1 cellular context compared by ENCODE assay signal in the genomic region with DNA sequence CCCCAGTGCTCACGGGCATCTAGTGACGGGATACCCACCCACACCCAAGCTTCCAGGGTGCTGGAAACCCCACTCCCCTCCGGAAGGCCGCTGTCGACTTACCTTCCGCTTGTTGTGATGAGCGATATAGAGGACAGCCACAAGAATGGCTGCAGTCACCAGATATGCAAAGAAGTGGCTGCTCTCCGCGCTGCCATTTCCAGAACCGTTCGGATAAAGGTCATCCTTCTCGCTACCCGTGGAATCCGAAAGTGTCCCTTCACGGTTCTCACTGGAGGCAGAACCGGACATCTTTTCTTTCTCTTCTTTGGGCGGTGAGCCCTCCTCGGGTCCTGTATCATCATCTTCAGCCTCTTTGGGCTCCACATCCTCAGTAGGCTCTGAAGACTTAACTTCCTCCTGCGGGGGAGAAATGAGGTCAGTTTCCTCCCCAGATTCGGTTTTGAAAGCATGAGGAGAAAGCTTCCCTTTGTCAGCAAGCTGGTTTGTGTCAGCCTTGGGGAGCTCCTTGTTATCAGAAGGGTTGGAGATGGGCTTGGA.
TF ChIP-seq lines count a peak whose summit lies in the region.

No MANE protein-coding gene starts in this region.

TF ChIP-seq in endothelial cell of umbilical vein, 7 proteins besides CTCF, POLR2A, EP300 and RAD21:
- peak; percentile 10 for TF ChIP-seq POLR2AphosphoS5 (IDR thresholded peaks at IDR 0.05; ENCODE audit: insufficient read depth, low read depth, low read length)
- TF ChIP-seq, protein P1, sequence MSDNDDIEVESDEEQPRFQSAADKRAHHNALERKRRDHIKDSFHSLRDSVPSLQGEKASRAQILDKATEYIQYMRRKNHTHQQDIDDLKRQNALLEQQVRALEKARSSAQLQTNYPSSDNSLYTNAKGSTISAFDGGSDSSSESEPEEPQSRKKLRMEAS (IDR thresholded peaks at IDR 0.05; ENCODE audit: insufficient read depth, insufficient read length) = no peak
